16 cellular contexts compared by ENCODE assay signal in genomic region chr9:97928968-97929604, GRCh38. TPM values are rescaled to one million over a fixed set of nuclear protein-coding genes. Genes with fewer than 3 reads are reported as not detected.
A peak's percentile ranks its signal among the peaks of the same experiment; 100 is the strongest.
DNase-seq lines count a peak whose midpoint lies in the region; ATAC-seq lines count a peak whose summit lies in the region.
"Had no signal": no experiment of that assay in that cellular context is flagged by ENCODE, and none has a peak within 500 bp of the region (broad histone marks: within the 10 kb centered on the region; RNA-seq: fewer than 3 reads in every experiment).

No MANE protein-coding gene starts in this region.

- H3K4me1 ChIP-seq in CD8-positive, alpha-beta memory T cell (ENCODE audit: insufficient read depth, low read length), result peaks cover 40% of the 10 kb centered on the region

- DNase-seq in activated T-cell treated with anti-CD3 and anti-CD28 coated beads, Interleukin-2, amount 50 U/mL, for 4 hours, result no peak
- DNase-seq in activated T-cell treated with anti-CD3 and anti-CD28 coated beads, Interleukin-2, amount 50 U/mL, for 48 hours, result no peak
- no peak for DNase-seq in CD8-positive, alpha-beta memory T cell
- no peak for DNase-seq in activated CD8-positive, alpha-beta T cell treated with anti-CD3 and anti-CD28 coated beads, Interleukin-2, amount 10 ng/mL, durations not matched to agents 7 days and 5 days
- no peak for DNase-seq in naive thymus-derived CD8-positive, alpha-beta T cell
- DNase-seq: ACHN; CD4-positive, alpha-beta memory T cell; DND-41; GF-D8; GM23248; KG1; MG63; NCI-H1092 treated with DMSO at 0.1 percent for 48 hours; NCI-H1694 had no signal

- no peaks in the 10 kb centered on the region for H3K36me3 Mint-ChIP-seq in activated T-cell treated with anti-CD3 and anti-CD28 coated beads, Interleukin-2, amount 50 U/mL, for 4 hours (ENCODE audit: insufficient read depth)
- H3K36me3 Mint-ChIP-seq in CD8-positive, alpha-beta memory T cell, result no peaks in the 10 kb centered on the region
- H3K36me3 Mint-ChIP-seq in activated CD8-positive, alpha-beta T cell treated with anti-CD3 and anti-CD28 coated beads, Interleukin-2, amount 10 ng/mL, durations not matched to agents 7 days and 5 days (ENCODE audit: low read depth), result no peaks in the 10 kb centered on the region
- H3K36me3 Mint-ChIP-seq in naive thymus-derived CD8-positive, alpha-beta T cell, result no peaks in the 10 kb centered on the region
- H3K36me3 Mint-ChIP-seq: CD4-positive, alpha-beta memory T cell had no signal

- peak in 1 of 2 donors; percentile 46 for ATAC-seq in activated T-cell treated with anti-CD3 and anti-CD28 coated beads, Interleukin-2, amount 50 U/mL, for 4 hours
- ATAC-seq in activated CD8-positive, alpha-beta T cell treated with anti-CD3 and anti-CD28 coated beads, Interleukin-2, amount 10 ng/mL, durations not matched to agents 7 days and 5 days, result peak; percentile 44
- peak; percentile 50 to 53 for ATAC-seq in naive thymus-derived CD8-positive, alpha-beta T cell
- ATAC-seq in HG03196 (IDR thresholded peaks at IDR 0.05; ENCODE audit: unreplicated experiment) (no peak), HG03097 (IDR thresholded peaks at IDR 0.05; ENCODE audit: low FRiP score, unreplicated experiment) (no peak)

- no peaks in the 10 kb centered on the region for H3K9me3 Mint-ChIP-seq in activated T-cell treated with anti-CD3 and anti-CD28 coated beads, Interleukin-2, amount 50 U/mL, for 4 hours
- H3K9me3 Mint-ChIP-seq in CD8-positive, alpha-beta memory T cell, result no peaks in the 10 kb centered on the region
- no peaks in the 10 kb centered on the region for H3K9me3 Mint-ChIP-seq in activated CD8-positive, alpha-beta T cell treated with anti-CD3 and anti-CD28 coated beads, Interleukin-2, amount 10 ng/mL, durations not matched to agents 7 days and 5 days (ENCODE audit: insufficient read depth)
- H3K9me3 Mint-ChIP-seq in naive thymus-derived CD8-positive, alpha-beta T cell, result no peaks in the 10 kb centered on the region
- H3K9me3 Mint-ChIP-seq: CD4-positive, alpha-beta memory T cell had no signal

- H3K36me3 ChIP-seq in CD8-positive, alpha-beta memory T cell (ENCODE audit: insufficient read depth, low read length), result no peaks in the 10 kb centered on the region
- H3K36me3 ChIP-seq: MG63 had no signal

- CTCF ChIA-PET in CD8-positive, alpha-beta memory T cell (lab: Charles Lee), result interaction anchor here (1.0 kb wide), 2 partner anchors 27 to 106 kb away, joined by 3 to 4 read pairs; no protein-coding TSS in a partner anchor
- CTCF ChIA-PET in activated CD8-positive, alpha-beta T cell treated with anti-CD3 and anti-CD28 coated beads, Interleukin-2, amount 10 ng/mL, durations not matched to agents 7 days and 5 days (lab: Charles Lee), result interaction anchor here (0.9 to 4.2 kb wide), 7 partner anchors 9 to 116 kb away, joined by 4 to 18 read pairs (median 5); partner anchors contain the start of genes ANP32B and HEMGN

- no peaks in the 10 kb centered on the region for H3K27me3 ChIP-seq in CD8-positive, alpha-beta memory T cell (ENCODE audit: insufficient read depth, low read length, poor library complexity, severe bottlenecking)

- peak overlapping the region; percentile 19 for H3K4me3 Mint-ChIP-seq in activated T-cell treated with anti-CD3 and anti-CD28 coated beads, Interleukin-2, amount 50 U/mL, for 4 hours
- H3K4me3 Mint-ChIP-seq in CD8-positive, alpha-beta memory T cell, result no peak overlapping the region
- H3K4me3 Mint-ChIP-seq in activated CD8-positive, alpha-beta T cell treated with anti-CD3 and anti-CD28 coated beads, Interleukin-2, amount 10 ng/mL, durations not matched to agents 7 days and 5 days, result peak overlapping the region; percentile 23
- peak overlapping the region; percentile 63 to 85 (median 74) for H3K4me3 Mint-ChIP-seq in naive thymus-derived CD8-positive, alpha-beta T cell

- no peaks in the 10 kb centered on the region for H3K9me3 ChIP-seq in CD8-positive, alpha-beta memory T cell (ENCODE audit: low read length)
- H3K9me3 ChIP-seq: MG63 had no signal

- no peaks in the 10 kb centered on the region for H3K27me3 Mint-ChIP-seq in activated T-cell treated with anti-CD3 and anti-CD28 coated beads, Interleukin-2, amount 50 U/mL, for 4 hours (ENCODE audit: low read depth)
- no peaks in the 10 kb centered on the region for H3K27me3 Mint-ChIP-seq in CD8-positive, alpha-beta memory T cell
- no peaks in the 10 kb centered on the region for H3K27me3 Mint-ChIP-seq in activated CD8-positive, alpha-beta T cell treated with anti-CD3 and anti-CD28 coated beads, Interleukin-2, amount 10 ng/mL, durations not matched to agents 7 days and 5 days (ENCODE audit: low read depth)
- no peaks in the 10 kb centered on the region for H3K27me3 Mint-ChIP-seq in naive thymus-derived CD8-positive, alpha-beta T cell
- H3K27me3 Mint-ChIP-seq: CD4-positive, alpha-beta memory T cell had no signal

- POLR2A ChIA-PET in CD8-positive, alpha-beta memory T cell (lab: Charles Lee), result interaction anchor here (0.8 kb wide), 1 partner anchor 55 kb away, joined by 5 read pairs; the partner anchor contains the start of gene ANP32B
- POLR2A ChIA-PET in activated CD8-positive, alpha-beta T cell treated with anti-CD3 and anti-CD28 coated beads, Interleukin-2, amount 10 ng/mL, durations not matched to agents 7 days and 5 days (lab: Charles Lee), result interaction anchor here (0.7 to 1.7 kb wide), 3 partner anchors 9 to 55 kb away, joined by 3 to 4 read pairs (median 3); partner anchors contain the start of gene HEMGN
- POLR2A ChIA-PET in naive thymus-derived CD8-positive, alpha-beta T cell (lab: Charles Lee), result interaction anchor here (1.1 to 4.2 kb wide), 2 partner anchors 9 to 55 kb away, joined by 4 to 25 read pairs; partner anchors contain the start of genes ANP32B and HEMGN

- peak overlapping the region in 1 of 8 donors; percentile 28 for H3K27ac Mint-ChIP-seq in CD8-positive, alpha-beta memory T cell
- no peak overlapping the region for H3K27ac Mint-ChIP-seq in activated CD8-positive, alpha-beta T cell treated with anti-CD3 and anti-CD28 coated beads, Interleukin-2, amount 10 ng/mL, durations not matched to agents 7 days and 5 days
- H3K27ac Mint-ChIP-seq in naive thymus-derived CD8-positive, alpha-beta T cell, result peak overlapping the region; percentile 13 to 96 (median 88)

- peak overlapping the region; percentile 15 for H3K4me3 ChIP-seq in CD8-positive, alpha-beta memory T cell (ENCODE audit: low read length)
- H3K4me3 ChIP-seq: GM23248, MG63 had no signal

- H3K27ac ChIP-seq in CD8-positive, alpha-beta memory T cell (ENCODE audit: low read depth, low read length), result no peak overlapping the region
- H3K27ac ChIP-seq: GM23248 had no signal

- peaks cover 37% of the 10 kb centered on the region for H3K4me1 Mint-ChIP-seq in activated T-cell treated with anti-CD3 and anti-CD28 coated beads, Interleukin-2, amount 50 U/mL, for 4 hours (ENCODE audit: low read depth)
- H3K4me1 Mint-ChIP-seq in CD8-positive, alpha-beta memory T cell, result peaks cover 25 to 37% (median 32%) of the 10 kb centered on the region in 3 donors
- H3K4me1 Mint-ChIP-seq in activated CD8-positive, alpha-beta T cell treated with anti-CD3 and anti-CD28 coated beads, Interleukin-2, amount 10 ng/mL, durations not matched to agents 7 days and 5 days (ENCODE audit: low read depth), result peaks cover 35% of the 10 kb centered on the region
- peaks cover 16 to 49% (median 47%) of the 10 kb centered on the region in 4 donors for H3K4me1 Mint-ChIP-seq in naive thymus-derived CD8-positive, alpha-beta T cell

RNA-seq across cellular contexts. Expression of gene TRMO, which starts 6.8 kb away (rescaled TPM):
- total RNA-seq in activated T-cell treated with anti-CD3 and anti-CD28 coated beads, Interleukin-2, amount 50 U/mL, for 4 hours, result 10 to 100 TPM; 12.3 to 16.9 (median 16.0) TPM
- 10 to 100 TPM; 19.1 to 19.2 TPM for total RNA-seq in CD8-positive, alpha-beta memory T cell
- 19.6 TPM for polyA plus RNA-seq in CD8-positive, alpha-beta memory T cell
- total RNA-seq in activated CD8-positive, alpha-beta T cell treated with anti-CD3 and anti-CD28 coated beads, Interleukin-2, amount 10 ng/mL, durations not matched to agents 7 days and 5 days, result 10 to 100 TPM; 18.7 to 19.2 TPM
- total RNA-seq in naive thymus-derived CD8-positive, alpha-beta T cell, result 10 to 100 TPM; 40.2 to 51.5 TPM
- 10 to 100 TPM; 11.7 to 18.0 (median 13.8) TPM for polyA plus RNA-seq in naive thymus-derived CD8-positive, alpha-beta T cell

RNA-seq across cellular contexts. Expression of gene HEMGN, which starts 8.9 kb away (rescaled TPM):
- under 1 TPM; 0.46 to 0.61 (median 0.46) TPM for total RNA-seq in activated T-cell treated with anti-CD3 and anti-CD28 coated beads, Interleukin-2, amount 50 U/mL, for 4 hours
- under 1 TPM; 0.31 to 0.66 TPM for total RNA-seq in CD8-positive, alpha-beta memory T cell
- polyA plus RNA-seq in CD8-positive, alpha-beta memory T cell, result 2.8 TPM
- total RNA-seq in activated CD8-positive, alpha-beta T cell treated with anti-CD3 and anti-CD28 coated beads, Interleukin-2, amount 10 ng/mL, durations not matched to agents 7 days and 5 days, result 1 to 10 TPM; 1.2 to 1.6 TPM
- total RNA-seq in naive thymus-derived CD8-positive, alpha-beta T cell, result 1 to 10 TPM; 1.9 to 3.4 TPM
- 10 to 100 TPM in 1 of 3 donors, 1 to 10 TPM in 2; 7.6 to 11.0 (median 8.3) TPM for polyA plus RNA-seq in naive thymus-derived CD8-positive, alpha-beta T cell
- total RNA-seq: GM23248 had no signal
- polyA plus RNA-seq: GM23248 had no signal

RNA-seq across cellular contexts. Expression of gene ANP32B, which starts 54.1 kb away (rescaled TPM):
- 100 to 1,000 TPM; 307 to 343 (median 326) TPM for total RNA-seq in activated T-cell treated with anti-CD3 and anti-CD28 coated beads, Interleukin-2, amount 50 U/mL, for 4 hours
- 100 to 1,000 TPM; 331 to 341 TPM for total RNA-seq in CD8-positive, alpha-beta memory T cell
- 91.0 TPM for polyA plus RNA-seq in CD8-positive, alpha-beta memory T cell
- total RNA-seq in activated CD8-positive, alpha-beta T cell treated with anti-CD3 and anti-CD28 coated beads, Interleukin-2, amount 10 ng/mL, durations not matched to agents 7 days and 5 days, result 100 to 1,000 TPM; 347 to 354 TPM
- total RNA-seq in naive thymus-derived CD8-positive, alpha-beta T cell, result 100 to 1,000 TPM; 200 to 205 TPM
- polyA plus RNA-seq in naive thymus-derived CD8-positive, alpha-beta T cell, result 100 to 1,000 TPM in 2 of 3 donors, 10 to 100 TPM in 1; 87.8 to 110 (median 108) TPM

Comparison
In these comparisons a context has a peak if more than half of its experiments do, and no peak if none do; other contexts are left out.
1. ATAC-seq: peak in activated CD8-positive, alpha-beta T cell treated with anti-CD3 and anti-CD28 coated beads, Interleukin-2, amount 10 ng/mL, durations not matched to agents 7 days and 5 days (single experiment) and naive thymus-derived CD8-positive, alpha-beta T cell (2 of 2); none in HG03196 (single experiment) and HG03097 (single experiment).
2. H3K4me3 Mint-ChIP-seq: peak in activated T-cell treated with anti-CD3 and anti-CD28 coated beads, Interleukin-2, amount 50 U/mL, for 4 hours (single experiment), activated CD8-positive, alpha-beta T cell treated with anti-CD3 and anti-CD28 coated beads, Interleukin-2, amount 10 ng/mL, durations not matched to agents 7 days and 5 days (single experiment) and naive thymus-derived CD8-positive, alpha-beta T cell (10 of 10); none in CD8-positive, alpha-beta memory T cell (0 of 7).